ENCODE assay signal across 11 cellular contexts in genomic region chr11:64208796-64209562, GRCh38. TPM values are rescaled to one million over a fixed set of nuclear protein-coding genes. Genes with fewer than 3 reads are reported as not detected.
A peak's percentile ranks its signal among the peaks of the same experiment; 100 is the strongest.
DNase-seq lines count a peak whose midpoint lies in the region; ATAC-seq and TF ChIP-seq lines count a peak whose summit lies in the region.
"Had no signal": no experiment of that assay in that cellular context is flagged by ENCODE, and none has a peak within 500 bp of the region (broad histone marks: within the 10 kb centered on the region; RNA-seq: fewer than 3 reads in every experiment).

No MANE protein-coding gene starts in this region.

- H3K9me3 ChIP-seq in DND-41 (ENCODE audit: insufficient read depth, low read length, severe bottlenecking) = no peaks in the 10 kb centered on the region
- no peaks in the 10 kb centered on the region for H3K9me3 ChIP-seq in OCI-LY3 (ENCODE audit: insufficient read depth, low read length)
- H3K9me3 ChIP-seq in endodermal cell (ENCODE audit: control insufficient read depth, low read length) = no peaks in the 10 kb centered on the region

- H3K4me1 ChIP-seq in DND-41 (ENCODE audit: insufficient read depth, low read length) (peaks cover 45% of the 10 kb centered on the region), OCI-LY3 (ENCODE audit: low read length) (peaks cover 45% of the 10 kb centered on the region), endodermal cell (ENCODE audit: control insufficient read depth, insufficient read depth, low read length) (peaks cover under 1% of the 10 kb centered on the region)

- no peaks in the 10 kb centered on the region for H3K4me1 Mint-ChIP-seq in endodermal cell

- peaks cover 18% of the 10 kb centered on the region for H4K20me1 ChIP-seq in DND-41 (ENCODE audit: insufficient read depth, low read length)
- H4K20me1 ChIP-seq in OCI-LY3 (ENCODE audit: insufficient read depth, low read length) = no peaks in the 10 kb centered on the region

- H3K27ac Mint-ChIP-seq in endodermal cell = peak overlapping the region; percentile 26

- H3K9ac ChIP-seq in DND-41 (ENCODE audit: low read depth, low read length) = no peak overlapping the region; the same call in 1 of the 2 replicates
- no peak overlapping the region for H3K9ac ChIP-seq in OCI-LY3 (ENCODE audit: low read length)
- no peak overlapping the region for H3K9ac ChIP-seq in endodermal cell (ENCODE audit: extremely low read depth, low read length, poor library complexity, severe bottlenecking)

- TF ChIP-seq CTCF in DND-41 (IDR thresholded peaks at IDR 0.05; ENCODE audit: borderline replicate concordance, extremely low read depth, low read length, poor library complexity, severe bottlenecking) = no peak
- TF ChIP-seq CTCF in OCI-LY3 (IDR thresholded peaks at IDR 0.05; ENCODE audit: low read depth, low read length) = no peak
- TF ChIP-seq CTCF in endodermal cell (conservative IDR thresholded peaks at IDR 0.05) = no peak

- H3K4me2 ChIP-seq in DND-41 (ENCODE audit: insufficient read depth, low read length) (no peak overlapping the region), OCI-LY3 (ENCODE audit: low read length) (no peak overlapping the region)

- peaks cover 17% of the 10 kb centered on the region for H3K79me2 ChIP-seq in DND-41 (ENCODE audit: insufficient read depth, low read length)
- H3K79me2 ChIP-seq in OCI-LY3 (ENCODE audit: low read length) = peaks cover 31% of the 10 kb centered on the region

- peaks cover 33% of the 10 kb centered on the region for H3K36me3 Mint-ChIP-seq in endodermal cell (ENCODE audit: low read depth)

- H3K27me3 ChIP-seq in DND-41 (ENCODE audit: insufficient read depth, low read length, poor library complexity) (no peaks in the 10 kb centered on the region), OCI-LY3 (ENCODE audit: low read depth, low read length) (no peaks in the 10 kb centered on the region), endodermal cell (ENCODE audit: control insufficient read depth, insufficient read depth, low read length, poor library complexity, severe bottlenecking) (no peaks in the 10 kb centered on the region)

- ATAC-seq in DND-41 (ENCODE audit: insufficient read depth, low read depth) = no peak
- ATAC-seq: HCT116 had no signal

- H3K27ac ChIP-seq in DND-41 (ENCODE audit: low read length) (peak overlapping the region; percentile 93), OCI-LY3 (ENCODE audit: low read length) (0 out of 2 replicates have a peak overlapping the region, but pooled peaks have one; percentile 88), endodermal cell (ENCODE audit: low read depth, low read length) (no peak overlapping the region)

- no peaks in the 10 kb centered on the region for H3K9me3 Mint-ChIP-seq in endodermal cell

- no peak overlapping the region for H3K4me3 ChIP-seq in DND-41 (ENCODE audit: low read depth in 1 of 2, low read length in 2 of 2)
- H3K4me3 ChIP-seq in OCI-LY3 (ENCODE audit: low read length) = no peak overlapping the region
- H3K4me3 ChIP-seq in endodermal cell (ENCODE audit: low read length) = no peak overlapping the region

- WGBS in endodermal cell (ENCODE audit: insufficient coverage in 1 of 2, insufficient read length in 1 of 2), 2 experiments = 92 to 95% methylated on average over 12 to 18 of the region's 18 CpGs

- no peaks in the 10 kb centered on the region for H3K27me3 Mint-ChIP-seq in endodermal cell (ENCODE audit: insufficient read depth)

- H3K36me3 ChIP-seq in DND-41 (ENCODE audit: insufficient read depth, low read length) (peaks cover 69% of the 10 kb centered on the region), OCI-LY3 (replicated peaks; ENCODE audit: low read depth, low read length) (peaks cover 50% of the 10 kb centered on the region), endodermal cell (ENCODE audit: control insufficient read depth, insufficient read depth, low read length) (peaks cover 36% of the 10 kb centered on the region)

- intact Hi-C loops in posterior vena cava (cut with DNase I) = loop anchor here (5.0 to 10.0 kb wide), 2 partner anchors 86 to 93 kb away; partner anchors contain the start of genes CATSPERZ (in 1 of the 2) and KCNK4 (in 1 of the 2)

- H2AFZ ChIP-seq in DND-41 (ENCODE audit: low read depth, low read length) = no peak overlapping the region
- no peak overlapping the region for H2AFZ ChIP-seq in OCI-LY3 (ENCODE audit: low read depth, low read length)

- H3K4me3 Mint-ChIP-seq in endodermal cell = no peak overlapping the region

- DNase-seq in DND-41 = no peak
- DNase-seq in endodermal cell = no peak
- DNase-seq in posterior vena cava (ENCODE audit: low spot score) = peak; percentile 83
- DNase-seq in AML-193 (lab: John Stamatoyannopoulos, UW) = no peak
- DNase-seq in GF-D8 (lab: John Stamatoyannopoulos, UW) = no peak
- no peak for DNase-seq in T-helper 9 cell
- no peak for DNase-seq in NCI-H2196 treated with DMSO at 0.1 percent for 48 hours (lab: John Stamatoyannopoulos, UW; ENCODE audit: unreplicated experiment)
- DNase-seq: NCI-H1436 treated with DMSO at 0.1 percent for 48 hours; stimulated activated CD4-positive, alpha-beta T cell treated with anti-CD3 and anti-CD28 coated beads, Interleukin-15, amount 100 ng/mL, for 24 hours had no signal

RNA-seq across cellular contexts. Expression of gene FERMT3, which starts 2.5 kb away (rescaled TPM):
- total RNA-seq in endodermal cell (1 to 10 TPM; 4.2 to 5.3 TPM), posterior vena cava (10 to 100 TPM; 30.3 to 44.0 TPM)
- 2.0 TPM for polyA plus RNA-seq in endodermal cell (2013, experiment 1 of 2)
- polyA plus RNA-seq in endodermal cell (2013, experiment 2 of 2) = 1.3 TPM

RNA-seq across cellular contexts. Expression of gene TRPT1, which starts 17.0 kb away (rescaled TPM):
- total RNA-seq in endodermal cell (10 to 100 TPM; 45.6 to 60.4 TPM), posterior vena cava (10 to 100 TPM; 19.9 to 21.9 TPM)
- 62.9 TPM for polyA plus RNA-seq in endodermal cell (2013, experiment 1 of 2)
- 57.2 TPM for polyA plus RNA-seq in endodermal cell (2013, experiment 2 of 2)

RNA-seq across cellular contexts. Expression of gene NUDT22, which starts 17.1 kb away (rescaled TPM):
- total RNA-seq in endodermal cell (10 to 100 TPM; 54.4 to 55.9 TPM), posterior vena cava (10 to 100 TPM; 35.8 to 41.1 TPM)
- polyA plus RNA-seq in endodermal cell (2013, experiment 1 of 2) = 25.3 TPM
- 25.5 TPM for polyA plus RNA-seq in endodermal cell (2013, experiment 2 of 2)

RNA-seq across cellular contexts. Expression of gene DNAJC4, which starts 21.4 kb away (rescaled TPM):
- total RNA-seq in endodermal cell = 10 to 100 TPM; 20.3 to 22.9 TPM
- 47.3 TPM for polyA plus RNA-seq in endodermal cell (2013, experiment 1 of 2)
- polyA plus RNA-seq in endodermal cell (2013, experiment 2 of 2) = 47.4 TPM
- total RNA-seq in posterior vena cava = 10 to 100 TPM; 16.1 to 21.3 TPM

RNA-seq across cellular contexts. Expression of gene STIP1, which starts 23.0 kb away (rescaled TPM):
- 100 to 1,000 TPM; 230 to 257 TPM for total RNA-seq in endodermal cell
- polyA plus RNA-seq in endodermal cell (2013, experiment 1 of 2) = 193 TPM
- polyA plus RNA-seq in endodermal cell (2013, experiment 2 of 2) = 200 TPM
- total RNA-seq in posterior vena cava = 10 to 100 TPM; 74.3 to 87.3 TPM

Comparison
In these comparisons a context has a peak if more than half of its experiments do, and no peak if none do; other contexts are left out.
1. RNA of gene FERMT3, which starts 2.5 kb away (total RNA-seq): 30.3 to 44.0 TPM in posterior vena cava; 4.2 to 5.3 TPM in endodermal cell; every median in the first group is over 4 times any median in the second.